ENCODE assay signal across 8 cellular contexts in genomic region chr19:51691122-51692064, GRCh38. TPM values are rescaled to one million over a fixed set of nuclear protein-coding genes. Genes with fewer than 3 reads are reported as not detected.
A peak's percentile ranks its signal among the peaks of the same experiment; 100 is the strongest.
DNase-seq lines count a peak whose midpoint lies in the region; ATAC-seq and TF ChIP-seq lines count a peak whose summit lies in the region.

No MANE protein-coding gene starts in this region.

- TF ChIP-seq CTCF in OCI-LY1 (IDR thresholded peaks at IDR 0.05; ENCODE audit: low read length) (no peak), natural killer cell (IDR thresholded peaks at IDR 0.05) (no peak)

- H3K4me3 ChIP-seq in OCI-LY1 (ENCODE audit: low read depth, low read length, poor library complexity, severe bottlenecking), result peak overlapping the region; percentile 61

- no peaks in the 10 kb centered on the region for H3K36me3 Mint-ChIP-seq in dendritic cell treated with granulocyte-macrophage colony-stimulating factor and Interleukin-4, amounts not matched to agents 40 ng/mL and 50 ng/mL, for 4 days (ENCODE audit: low read depth)
- H3K36me3 Mint-ChIP-seq in natural killer cell, result no peaks in the 10 kb centered on the region

- H3K27me3 Mint-ChIP-seq in dendritic cell treated with granulocyte-macrophage colony-stimulating factor and Interleukin-4, amounts not matched to agents 40 ng/mL and 50 ng/mL, for 4 days, result peaks cover 81% of the 10 kb centered on the region
- H3K27me3 Mint-ChIP-seq in natural killer cell (ENCODE audit: low read depth in 2 of 2), result peaks cover 34 to 59% of the 10 kb centered on the region in 2 donors

- H3K9me3 Mint-ChIP-seq in dendritic cell treated with granulocyte-macrophage colony-stimulating factor and Interleukin-4, amounts not matched to agents 40 ng/mL and 50 ng/mL, for 4 days, result no peaks in the 10 kb centered on the region
- H3K9me3 Mint-ChIP-seq in natural killer cell, result no peaks in the 10 kb centered on the region

- H4K20me1 ChIP-seq in OCI-LY1 (ENCODE audit: insufficient read depth, low read length), result no peaks in the 10 kb centered on the region

- intact Hi-C loops in dendritic cell treated with granulocyte-macrophage colony-stimulating factor and Interleukin-4, amounts not matched to agents 40 ng/mL and 50 ng/mL, for 4 days (cut with micrococcal nuclease), result no loop called here
- intact Hi-C loops in natural killer cell (cut with micrococcal nuclease), result no loop called here

- ATAC-seq in natural killer cell (no peak), HG03045 (IDR thresholded peaks at IDR 0.05; ENCODE audit: unreplicated experiment) (no peak)

- no peak overlapping the region for H3K9ac ChIP-seq in OCI-LY1 (ENCODE audit: low read length)

- no peaks in the 10 kb centered on the region for H3K36me3 ChIP-seq in OCI-LY1 (ENCODE audit: insufficient read depth, low read length)

- no peaks in the 10 kb centered on the region for H3K27me3 ChIP-seq in OCI-LY1 (ENCODE audit: insufficient read depth, low read length)

- no peaks in the 10 kb centered on the region for H3K9me3 ChIP-seq in OCI-LY1 (ENCODE audit: low read length)

- no peaks in the 10 kb centered on the region for H3K79me2 ChIP-seq in OCI-LY1 (ENCODE audit: insufficient read depth, low read length)

- H3K4me1 ChIP-seq in OCI-LY1 (ENCODE audit: insufficient read depth, low read length, severe bottlenecking), result peaks cover 17% of the 10 kb centered on the region

- no peak overlapping the region; the same call in 1 of the 2 replicates for H3K4me2 ChIP-seq in OCI-LY1 (ENCODE audit: low read length)

- no peaks in the 10 kb centered on the region for H3F3A ChIP-seq in OCI-LY1 (ENCODE audit: insufficient read depth, low read length)

- DNase-seq in DMS153 treated with DMSO at 0.1 percent for 48 hours (lab: John Stamatoyannopoulos, UW; ENCODE audit: unreplicated experiment) (peak; percentile 13), natural killer cell (no peak), activated gamma-delta T cell (lab: John Stamatoyannopoulos, UW) (no peak), MV-4-11 (lab: John Stamatoyannopoulos, UW) (no peak)
- no peak for DNase-seq in activated CD8-positive, alpha-beta memory T cell treated with anti-CD3 and anti-CD28 coated beads for 24 hours

- no peak overlapping the region for H2AFZ ChIP-seq in OCI-LY1 (ENCODE audit: low read length)

- H3K9me2 ChIP-seq in OCI-LY1 (ENCODE audit: low read depth, low read length), result no peaks in the 10 kb centered on the region

- H3K27ac ChIP-seq in OCI-LY1 (ENCODE audit: low read depth, low read length, poor library complexity, severe bottlenecking), result no peak overlapping the region

- H3K4me3 Mint-ChIP-seq in dendritic cell treated with granulocyte-macrophage colony-stimulating factor and Interleukin-4, amounts not matched to agents 40 ng/mL and 50 ng/mL, for 4 days, result peak overlapping the region; percentile 7
- peak overlapping the region; percentile 57 for H3K4me3 Mint-ChIP-seq in natural killer cell

- peaks cover 56% of the 10 kb centered on the region for H3K4me1 Mint-ChIP-seq in dendritic cell treated with granulocyte-macrophage colony-stimulating factor and Interleukin-4, amounts not matched to agents 40 ng/mL and 50 ng/mL, for 4 days (ENCODE audit: low read depth)
- peaks cover 6 to 23% of the 10 kb centered on the region in 2 donors for H3K4me1 Mint-ChIP-seq in natural killer cell

- no peak overlapping the region for H3K27ac Mint-ChIP-seq in dendritic cell treated with granulocyte-macrophage colony-stimulating factor and Interleukin-4, amounts not matched to agents 40 ng/mL and 50 ng/mL, for 4 days
- no peak overlapping the region for H3K27ac Mint-ChIP-seq in natural killer cell

RNA-seq across cellular contexts. Expression of gene SPACA6, which starts 1.7 kb away (rescaled TPM):
- 1 to 10 TPM; 2.2 to 9.4 (median 3.7) TPM for total RNA-seq in natural killer cell

RNA-seq across cellular contexts. Expression of gene HAS1, which starts 32.4 kb away (rescaled TPM):
- not detected for total RNA-seq in natural killer cell

RNA-seq across cellular contexts. Expression of gene SIGLEC14, which starts 44.8 kb away (rescaled TPM):
- total RNA-seq in natural killer cell, result 1 to 10 TPM; 2.7 to 4.9 (median 2.9) TPM
